8 cellular contexts compared by ENCODE assay signal in genomic region chr19:51593969-51594773, GRCh38. TPM values are rescaled to one million over a fixed set of nuclear protein-coding genes. Genes with fewer than 3 reads are reported as not detected.
A peak's percentile ranks its signal among the peaks of the same experiment; 100 is the strongest.
DNase-seq lines count a peak whose midpoint lies in the region; ATAC-seq, FAIRE-seq and TF ChIP-seq lines count a peak whose summit lies in the region.

No MANE protein-coding gene starts in this region.

- FAIRE-seq in kidney (lab: Jason Lieb, UNC): peak; percentile 86

- intact Hi-C loops in kidney (cut with DNase I): no loop called here

- H3K9me3 ChIP-seq in kidney (ENCODE audit: control insufficient read depth in 1 of 2, low read length in 2 of 2): no peaks in the 10 kb centered on the region

- H3K9ac ChIP-seq in kidney (ENCODE audit: low read length in 2 of 2): peak overlapping the region; percentile 68 to 83

- H3K27ac ChIP-seq in kidney (ENCODE audit: low read depth in 2 of 2, low read length in 2 of 2): peak overlapping the region in 1 of 2 donors; percentile 3

- TF ChIP-seq CTCF in choroid plexus epithelial cell (conservative IDR thresholded peaks at IDR 0.05; ENCODE audit: low read depth, low read length) (no peak), kidney (IDR thresholded peaks at IDR 0.05; ENCODE audit: borderline replicate concordance, extremely low read depth, insufficient read depth) (no peak)

- H3K4me1 ChIP-seq in kidney (ENCODE audit: control insufficient read depth in 1 of 2, insufficient read depth in 1 of 2, low read depth in 1 of 2, low read length in 2 of 2): peaks cover 0 to 15% of the 10 kb centered on the region in 2 donors

- ATAC-seq in GM19043 (IDR thresholded peaks at IDR 0.05; ENCODE audit: low read depth, unreplicated experiment) (peak; percentile 97), HG03354 (IDR thresholded peaks at IDR 0.05; ENCODE audit: poor library complexity, severe bottlenecking, unreplicated experiment) (peak; percentile 99)

- DNase-seq in AG08396 (ENCODE audit: low spot score) (peak; percentile 99), NCI-H510A (lab: John Stamatoyannopoulos, UW) (peak; percentile 77), choroid plexus epithelial cell (ENCODE audit: low read depth) (peak; percentile 98), kidney (peak; percentile 99)
- DNase-seq in activated CD4-positive, alpha-beta T cell treated with anti-CD3 and anti-CD28 coated beads for 24 hours (ENCODE audit: low read depth in 2 of 2): peak; percentile 93 to 95
- peak; percentile 90 to 91 for DNase-seq in stimulated activated CD4-positive, alpha-beta T cell treated with anti-CD3 and anti-CD28 coated beads, Interleukin-15, amount 100 ng/mL, for 1 hour (ENCODE audit: low read depth in 1 of 2, low spot score in 1 of 2)

- H3K4me3 ChIP-seq in choroid plexus epithelial cell (ENCODE audit: low read depth, low read length) (peak overlapping the region; percentile 77), kidney (ENCODE audit: low read length in 2 of 2) (peak overlapping the region; percentile 81 to 96)

- no peaks in the 10 kb centered on the region for H3K36me3 ChIP-seq in kidney (ENCODE audit: control insufficient read depth in 1 of 2, insufficient read depth in 2 of 2, low read length in 2 of 2)

RNA-seq across cellular contexts. Expression of gene ZNF175, which starts 23.1 kb away (rescaled TPM):
- 20.1 TPM for total RNA-seq in kidney
- 3.3 TPM for polyA plus RNA-seq in kidney (ENCODE audit: insufficient read depth, low read depth, low replicate concordance)

RNA-seq across cellular contexts. Expression of gene SIGLEC5, which starts 36.0 kb away (rescaled TPM):
- total RNA-seq in kidney: not detected
- polyA plus RNA-seq in kidney (ENCODE audit: insufficient read depth, low read depth, low replicate concordance): not detected

RNA-seq across cellular contexts. Expression of gene SIGLEC14, which starts 52.5 kb away (rescaled TPM):
- 11.5 TPM for total RNA-seq in kidney
- polyA plus RNA-seq in kidney (ENCODE audit: insufficient read depth, low read depth, low replicate concordance): 0.26 TPM
